Comparison of ENCODE assay signal across 8 cellular contexts in the genomic region with DNA sequence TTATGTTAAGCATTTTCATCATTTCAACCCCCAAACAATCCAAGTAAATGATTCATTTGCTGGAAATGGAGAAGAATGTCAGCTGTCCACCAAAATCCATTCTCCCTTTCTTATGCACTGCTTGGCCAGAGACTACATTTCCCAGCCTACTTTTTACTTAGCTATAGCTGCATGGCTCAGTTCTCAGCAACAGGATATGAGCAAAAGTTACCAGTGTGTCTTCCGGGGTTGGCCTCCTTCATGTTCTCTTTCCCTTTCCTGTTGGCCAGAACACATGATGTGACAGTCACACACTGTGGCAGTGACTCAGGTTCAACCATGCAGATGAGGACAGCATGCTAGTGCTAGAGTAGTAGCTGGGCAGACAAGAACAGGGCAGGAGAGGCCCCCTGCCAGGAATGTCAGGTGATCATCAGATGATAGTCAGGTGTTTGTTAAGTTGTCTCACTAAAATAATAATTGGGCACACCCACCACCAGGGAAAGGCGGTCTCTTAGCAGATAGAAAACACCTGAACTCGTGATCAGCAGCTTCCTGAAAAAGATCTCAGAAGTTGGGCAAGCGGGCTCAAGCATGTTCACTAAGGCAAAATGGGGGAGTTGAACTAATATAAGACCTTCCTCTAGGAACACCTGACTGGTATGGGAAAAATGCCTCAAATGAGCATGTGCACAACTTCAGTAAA. TPM values are rescaled to one million over a fixed set of nuclear protein-coding genes. Genes with fewer than 3 reads are reported as not detected.
A peak's percentile ranks its signal among the peaks of the same experiment; 100 is the strongest.
DNase-seq lines count a peak whose midpoint lies in the region; ATAC-seq lines count a peak whose summit lies in the region.

No MANE protein-coding gene starts in this region.

- DNase-seq in Daoy (ENCODE audit: low read depth) (peak; percentile 64), M059J (ENCODE audit: low read depth) (peak; percentile 89), glomerular visceral epithelial cell (ENCODE audit: extremely low spot score) (peak; percentile 59), hepatic stellate cell (ENCODE audit: low spot score) (no peak), NCI-H526 treated with DMSO at 0.1 percent for 48 hours (lab: John Stamatoyannopoulos, UW) (no peak)
- peak; percentile 56 for DNase-seq in activated CD8-positive, alpha-beta memory T cell treated with anti-CD3 and anti-CD28 coated beads, Interleukin-2, amount 50 U/mL, for 4 hours
- DNase-seq in stimulated activated CD8-positive, alpha-beta memory T cell treated with anti-CD3 and anti-CD28 coated beads, Interleukin-4, amount 100 ng/mL, for 48 hours, result peak; percentile 73

- peak; percentile 87 for ATAC-seq in GM21717 (IDR thresholded peaks at IDR 0.05; ENCODE audit: unreplicated experiment)

RNA-seq across cellular contexts. Expression of gene GPR150, which starts 12.2 kb away (rescaled TPM):
- 0.29 TPM in 1 of 2 replicates, not detected in the other for total RNA-seq in Daoy (2014; rRNA removed; shearing (Covaris generic))
- 0.34 and 2.4 TPM in 2 replicates for total RNA-seq in M059J (2014; rRNA removed; shearing (Covaris generic))

RNA-seq across cellular contexts. Expression of gene RFESD, which starts 14.4 kb away (rescaled TPM):
- total RNA-seq in Daoy (2014; rRNA removed; shearing (Covaris generic)), result 2.3 and 6.8 TPM in 2 replicates
- 1.6 and 1.7 TPM in 2 replicates for total RNA-seq in M059J (2014; rRNA removed; shearing (Covaris generic))

RNA-seq across cellular contexts. Expression of gene SPATA9, which starts 50.7 kb away (rescaled TPM):
- 1.5 TPM in 1 of 2 replicates, not detected in the other for total RNA-seq in Daoy (2014; rRNA removed; shearing (Covaris generic))
- total RNA-seq in M059J (2014; rRNA removed; shearing (Covaris generic)), result 0.54 and 1.3 TPM in 2 replicates

Comparison
In these comparisons a context has a peak if more than half of its experiments do, and no peak if none do; other contexts are left out.
1. DNase-seq: peak in Daoy (single experiment), M059J (single experiment), activated CD8-positive, alpha-beta memory T cell treated with anti-CD3 and anti-CD28 coated beads, Interleukin-2, amount 50 U/mL, for 4 hours (single experiment), glomerular visceral epithelial cell (single experiment) and stimulated activated CD8-positive, alpha-beta memory T cell treated with anti-CD3 and anti-CD28 coated beads, Interleukin-4, amount 100 ng/mL, for 48 hours (single experiment); none in hepatic stellate cell (single experiment) and NCI-H526 treated with DMSO at 0.1 percent for 48 hours (single experiment).